Comparison of ENCODE assay signal across 8 cellular contexts in the genomic region with DNA sequence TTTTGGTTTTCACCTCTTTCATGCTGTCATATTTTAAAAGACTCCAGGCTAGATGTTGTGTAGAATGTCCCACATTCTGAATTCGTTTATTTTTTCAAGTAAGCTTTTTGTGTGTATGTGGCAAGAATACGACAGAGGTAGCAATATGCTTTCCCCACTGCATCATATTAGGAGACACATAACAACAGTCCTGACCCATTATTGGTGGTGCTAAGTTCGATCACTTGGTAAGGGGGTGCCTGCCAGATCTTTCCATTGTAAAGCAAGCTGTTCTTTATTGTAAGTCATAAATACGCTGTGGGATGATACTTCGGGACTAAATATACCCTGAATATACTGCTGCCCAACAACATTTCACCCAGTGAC. TPM values are rescaled to one million over a fixed set of nuclear protein-coding genes. Genes with fewer than 3 reads are reported as not detected.
DNase-seq lines count a peak whose midpoint lies in the region; ATAC-seq, FAIRE-seq and TF ChIP-seq lines count a peak whose summit lies in the region.

No MANE protein-coding gene starts in this region.

- CTCF ChIA-PET in A549 (lab: Yijun Ruan, JAX) = interaction anchor here (0.6 to 3.9 kb wide), 16 partner anchors 8 to 305 kb away, joined by 3 to 26 read pairs (median 6); no protein-coding TSS in a partner anchor

- no peak for TF ChIP-seq POLR2A in A549 (IDR thresholded peaks at IDR 0.05; ENCODE audit: low read length)

- H3K4me1 ChIP-seq in A549 = peaks cover 28% of the 10 kb centered on the region
- peaks cover 13% of the 10 kb centered on the region for H3K4me1 ChIP-seq in iPS-18a (ENCODE audit: control insufficient read depth, low read depth, low read length)
- peaks cover 2 to 24% (median 21%) of the 10 kb centered on the region in 5 donors for H3K4me1 ChIP-seq in subcutaneous abdominal adipose tissue (ENCODE audit: control insufficient read depth in 5 of 5, insufficient read depth in 5 of 5, low read length in 5 of 5)

- H3K36me3 ChIP-seq in iPS-18a (ENCODE audit: control insufficient read depth, low read depth, low read length) (no peaks in the 10 kb centered on the region), subcutaneous abdominal adipose tissue (ENCODE audit: control insufficient read depth in 5 of 5, insufficient read depth in 5 of 5, low read length in 5 of 5) (no peaks in the 10 kb centered on the region)

- FAIRE-seq in A549 (lab: Jason Lieb, UNC) = no peak

- ATAC-seq in A549 (peak in 1 of 2 experiments; percentile 5; a peak in 2 of 6 replicates), GM21528 (IDR thresholded peaks at IDR 0.05; ENCODE audit: low FRiP score, unreplicated experiment) (peak; percentile 2)
- no peak for ATAC-seq in activated naive CD4-positive, alpha-beta T cell treated with anti-CD3 and anti-CD28 coated beads, Interleukin-2, amount 50 U/mL, for 72 hours

- H3K4me2 ChIP-seq in A549 = peak overlapping the region; percentile 98

- peaks cover 25 to 37% of the 10 kb centered on the region in 2 donors for H3K36me3 Mint-ChIP-seq in activated naive CD4-positive, alpha-beta T cell treated with anti-CD3 and anti-CD28 coated beads, Interleukin-2, amount 50 U/mL, for 72 hours

- peak in 1 of 2 experiments; percentile 22 for DNase-seq in A549 (ENCODE audit: low read depth in 1 of 2, low spot score in 1 of 2)
- no peak for DNase-seq in activated naive CD4-positive, alpha-beta T cell treated with anti-CD3 and anti-CD28 coated beads, Interleukin-2, amount 50 U/mL, for 72 hours (ENCODE audit: low spot score in 2 of 2)
- DNase-seq in stimulated activated naive CD4-positive, alpha-beta T cell (lab: John Stamatoyannopoulos, UW) = no peak
- no peak for DNase-seq in RPMI8226
- DNase-seq in HT-29 (ENCODE audit: low spot score) = no peak

- H3K9ac ChIP-seq in iPS-18a (ENCODE audit: low read length) (peak overlapping the region; percentile 40), subcutaneous abdominal adipose tissue (ENCODE audit: low read length in 5 of 5) (peak overlapping the region; percentile 71 to 96 (median 89))

- TF ChIP-seq RAD21 in A549 (conservative IDR thresholded peaks at IDR 0.05 in 1 of 2, IDR thresholded peaks at IDR 0.05 in 1 of 2) = no peak

- 3% methylated on average over 5 of the region's 5 CpGs for WGBS in A549 (ENCODE audit: missing lambda C conversion rate)

- H3K9me3 Mint-ChIP-seq in activated naive CD4-positive, alpha-beta T cell treated with anti-CD3 and anti-CD28 coated beads, Interleukin-2, amount 50 U/mL, for 72 hours = peaks cover under 1% of the 10 kb centered on the region in 2 donors

- no peak for TF ChIP-seq CTCF in A549 (IDR thresholded peaks at IDR 0.05)

- H3K4me3 ChIP-seq in A549 (peak overlapping the region; percentile 67), iPS-18a (ENCODE audit: low read length) (peak overlapping the region; percentile 90), subcutaneous abdominal adipose tissue (ENCODE audit: low read depth in 1 of 5, low read length in 5 of 5) (peak overlapping the region; percentile 68 to 91 (median 87))

- TF ChIP-seq EP300 in A549 (IDR thresholded peaks at IDR 0.05) = no peak

- POLR2A ChIA-PET in A549 (lab: Yijun Ruan, JAX) = interaction anchor here (0.6 to 3.6 kb wide), 23 partner anchors 8 to 227 kb away, joined by 3 to 30 read pairs (median 7); no protein-coding TSS in a partner anchor

- H3K27ac ChIP-seq in A549 = peak overlapping the region; percentile 91 to 98
- no peak overlapping the region for H3K27ac ChIP-seq in iPS-18a (ENCODE audit: low read length)
- H3K27ac ChIP-seq in subcutaneous abdominal adipose tissue (ENCODE audit: low read depth, low read length) = peak overlapping the region; percentile 90

- H3K9me3 ChIP-seq in A549 (0 out of 3 replicates have a peak, but pooled peaks cover 3% of the 10 kb centered on the region), iPS-18a (ENCODE audit: control insufficient read depth, low read depth, low read length) (no peaks in the 10 kb centered on the region), subcutaneous abdominal adipose tissue (ENCODE audit: control insufficient read depth in 5 of 5, low read length in 5 of 5) (no peaks in the 10 kb centered on the region)

- H3K27ac Mint-ChIP-seq in activated naive CD4-positive, alpha-beta T cell treated with anti-CD3 and anti-CD28 coated beads, Interleukin-2, amount 50 U/mL, for 72 hours = peak overlapping the region; percentile 93 to 99

- H3K27me3 ChIP-seq in iPS-18a (ENCODE audit: control insufficient read depth, insufficient read depth, low read length) (peaks cover 3% of the 10 kb centered on the region), subcutaneous abdominal adipose tissue (ENCODE audit: control insufficient read depth in 5 of 5, insufficient read depth in 4 of 5, low read length in 5 of 5) (no peaks in the 10 kb centered on the region)

TF ChIP-seq in A549, 52 proteins besides CTCF, POLR2A, EP300 and RAD21:
- 0 out of 2 replicates have a peak, but pooled peaks have one; percentile 39 for TF ChIP-seq HOXA7 (CRISPR knock-in tag; IDR thresholded peaks at IDR 0.05)
- TF ChIP-seq CBX2 (IDR thresholded peaks at IDR 0.05; ENCODE audit: borderline replicate concordance, low read depth) = no peak
- no peak for TF ChIP-seq ZFP36 (IDR thresholded peaks at IDR 0.05; ENCODE audit: borderline replicate concordance, partially characterized antibody)
- peak; percentile 46; the same call in 1 of the 2 replicates for TF ChIP-seq HOXB13 (CRISPR knock-in tag; IDR thresholded peaks at IDR 0.05; ENCODE audit: low read depth)

RNA-seq across cellular contexts. Expression of gene NCOA3, which starts 0.6 kb away (rescaled TPM):
- polyA plus RNA-seq in A549 (2011; rRNA removed) (135 and 136 TPM in 2 replicates), A549 (2017; fragmentation: RNase III; extraction: RNeasy Plus Mini Kit Qiagen cat#74134 plus additional on column Dnase treatment) (35.8 to 43.4 TPM (median 42.9 TPM) in 3 replicates)
- 27.5 and 35.2 TPM in 2 replicates for polyA plus RNA-seq in A549 (2012; cell fraction: cytosol; rRNA removed)
- polyA plus RNA-seq in A549 (2012; cell fraction: nucleus; rRNA removed) = 28.3 and 32.1 TPM in 2 replicates
- 179 and 198 TPM in 2 replicates for polyA minus RNA-seq in A549 (2011; rRNA and poly(A)+ RNA removed)
- total RNA-seq in activated naive CD4-positive, alpha-beta T cell treated with anti-CD3 and anti-CD28 coated beads, Interleukin-2, amount 50 U/mL, for 72 hours = 10 to 100 TPM; 81.6 to 92.6 TPM
- total RNA-seq in HT-29 (2014; rRNA removed; shearing (Covaris generic)) = 14.9 and 16.3 TPM in 2 replicates
